ENCODE assay signal across 15 cellular contexts in genomic region chr1:194629011-194629410, GRCh38.
DNase-seq lines count a peak whose midpoint lies in the region; FAIRE-seq and TF ChIP-seq lines count a peak whose summit lies in the region.
"Had no signal": no experiment of that assay in that cellular context is flagged by ENCODE, and none has a peak within 500 bp of the region (broad histone marks: within the 10 kb centered on the region; RNA-seq: fewer than 3 reads in every experiment).

No MANE protein-coding gene starts in this region.

- no peak for TF ChIP-seq EP300 in H1 (IDR thresholded peaks at IDR 0.05; ENCODE audit: borderline replicate concordance in 1 of 2, low read depth in 2 of 2, low read length in 2 of 2)

- H2BK5ac ChIP-seq in H1 (ENCODE audit: low read depth, low read length), result no peak overlapping the region

- no peak overlapping the region for H3K4me3 Mint-ChIP-seq in neural progenitor cell
- H3K4me3 Mint-ChIP-seq: CD14-positive monocyte; CD8-positive, alpha-beta T cell; GM23338; H9 had no signal

- no peaks in the 10 kb centered on the region for H3F3A ChIP-seq in neural progenitor cell (ENCODE audit: low read depth)

- H2AK5ac ChIP-seq in H1 (ENCODE audit: low read depth, low read length), result no peak overlapping the region

- no peak overlapping the region for H3K4ac ChIP-seq in H1 (replicated peaks; ENCODE audit: insufficient read length, low read depth, low read length)

- no peak overlapping the region for H4K8ac ChIP-seq in H1 (ENCODE audit: extremely low read depth, insufficient read depth, low read length)

- H4K91ac ChIP-seq in H1 (replicated peaks; ENCODE audit: insufficient read length, low read length), result no peak overlapping the region

- 0 out of 4 replicates have a peak, but pooled peaks cover 0 to 2% of the 10 kb centered on the region in 2 experiments for H3K9me3 ChIP-seq in H1 (ENCODE audit: insufficient read depth in 2 of 2, low read depth in 1 of 2, low read length in 1 of 2)
- H3K9me3 ChIP-seq in neural progenitor cell (ENCODE audit: low read depth), result no peaks in the 10 kb centered on the region

- H3K4me3 ChIP-seq in H1 (ENCODE audit: extremely low read depth in 1 of 4, insufficient read depth in 2 of 4, low read depth in 3 of 4, low read length in 4 of 4) (no peak overlapping the region), neural progenitor cell (no peak overlapping the region)
- H3K4me3 ChIP-seq: GM23338 had no signal

- H4K5ac ChIP-seq in H1 (ENCODE audit: insufficient read length, low read depth, low read length), result no peak overlapping the region

- H3K79me2 ChIP-seq in H1 (ENCODE audit: control insufficient read depth in 1 of 2, insufficient read depth in 2 of 2, low read length in 2 of 2) (no peaks in the 10 kb centered on the region), neural progenitor cell (ENCODE audit: low read depth) (no peaks in the 10 kb centered on the region)

- peaks cover 8% of the 10 kb centered on the region for H3K9me3 Mint-ChIP-seq in neural progenitor cell
- H3K9me3 Mint-ChIP-seq: H9 had no signal

- H3K4me2 ChIP-seq in H1 (ENCODE audit: insufficient read depth in 1 of 2, low read depth in 2 of 2, low read length in 2 of 2) (no peak overlapping the region), neural progenitor cell (no peak overlapping the region)
- H3K4me2 ChIP-seq: GM23338 had no signal

- H3K18ac ChIP-seq in H1 (ENCODE audit: extremely low read depth, low read length), result no peak overlapping the region

- no peaks in the 10 kb centered on the region for H3K36me3 Mint-ChIP-seq in neural progenitor cell
- H3K36me3 Mint-ChIP-seq: CD14-positive monocyte; CD8-positive, alpha-beta T cell had no signal

- H3K27ac ChIP-seq in H1 (ENCODE audit: low read depth, low read length) (no peak overlapping the region), neural progenitor cell (no peak overlapping the region)

- H3K9ac ChIP-seq in H1 (replicated peaks in 1 of 4; ENCODE audit: extremely low read depth in 1 of 4, low read depth in 3 of 4, low read length in 3 of 4) (no peak overlapping the region), neural progenitor cell (no peak overlapping the region)

- no peaks in the 10 kb centered on the region for H3K23me2 ChIP-seq in H1 (ENCODE audit: low read depth, low read length)

- no peaks in the 10 kb centered on the region for H3K4me1 ChIP-seq in H1 (replicated peaks in 1 of 4; ENCODE audit: control insufficient read depth in 3 of 4, insufficient read depth in 4 of 4, low read length in 3 of 4)
- H3K4me1 ChIP-seq in neural progenitor cell, result no peaks in the 10 kb centered on the region

- no peak for FAIRE-seq in H1 (lab: Jason Lieb, UNC)
- FAIRE-seq: D721Med had no signal

- H2BK120ac ChIP-seq in H1 (replicated peaks; ENCODE audit: low read depth, low read length), result no peak overlapping the region

- POLR2A ChIA-PET in H1 (lab: Charles Lee; ENCODE audit: partially characterized antibody), result no interaction called here

- no peak for TF ChIP-seq RAD21 in H1 (IDR thresholded peaks at IDR 0.05 in 1 of 2, conservative IDR thresholded peaks at IDR 0.05 in 1 of 2; ENCODE audit: low read depth in 2 of 2, low read length in 2 of 2)

- no peaks in the 10 kb centered on the region for H3K27me3 ChIP-seq in H1 (replicated peaks in 1 of 4; ENCODE audit: control insufficient read depth in 3 of 4, extremely low read depth in 1 of 4, insufficient read depth in 3 of 4, low read length in 3 of 4)
- H3K27me3 ChIP-seq in neural progenitor cell, result no peaks in the 10 kb centered on the region

- no peak overlapping the region for H3K56ac ChIP-seq in H1 (replicated peaks; ENCODE audit: insufficient read length, low read depth, low read length)

- H3K23ac ChIP-seq in H1 (ENCODE audit: insufficient read length), result no peak overlapping the region

- no peak overlapping the region for H2BK15ac ChIP-seq in H1 (ENCODE audit: low read length)

- H3K36me3 ChIP-seq in H1 (ENCODE audit: control insufficient read depth in 2 of 4, insufficient read depth in 4 of 4, low read length in 3 of 4), result no peaks in the 10 kb centered on the region
- no peaks in the 10 kb centered on the region for H3K36me3 ChIP-seq in neural progenitor cell

- H3K27ac Mint-ChIP-seq in neural progenitor cell, result no peak overlapping the region
- H3K27ac Mint-ChIP-seq: CD14-positive monocyte; CD8-positive, alpha-beta T cell; GM23338; H9 had no signal

- H2BK20ac ChIP-seq in H1 (ENCODE audit: low read length), result no peak overlapping the region

- H2AFZ ChIP-seq in H1 (ENCODE audit: low read length), result no peak overlapping the region
- H2AFZ ChIP-seq in neural progenitor cell (replicated peaks), result no peak overlapping the region
- H2AFZ ChIP-seq: GM23338 had no signal

- CTCF ChIA-PET in H1 (lab: Charles Lee; ENCODE audit: partially characterized antibody), result no interaction called here

- TF ChIP-seq CTCF in H1 (IDR thresholded peaks at IDR 0.05; ENCODE audit: control extremely low read depth in 1 of 3, insufficient read depth in 1 of 3, low read depth in 1 of 3, low read length in 3 of 3), result no peak
- no peak for TF ChIP-seq CTCF in neural progenitor cell (IDR thresholded peaks at IDR 0.05)

- H3K14ac ChIP-seq in H1 (ENCODE audit: insufficient read length), result no peak overlapping the region

- DNase-seq in EL (peak; percentile 37), amniotic epithelial cell (ENCODE audit: low read depth) (peak; percentile 20), H1 (ENCODE audit: low read depth in 1 of 2, low spot score in 2 of 2) (no peak), GDM1 (lab: John Stamatoyannopoulos, UW) (no peak), neural progenitor cell (ENCODE audit: low spot score) (no peak)
- DNase-seq in activated CD4-positive, alpha-beta T cell treated with anti-CD3 and anti-CD28 coated beads, Interleukin-2, amount 50 U/mL, for 4 hours, result no peak
- DNase-seq: CD8-positive, alpha-beta T cell; COR-L47; DMS153; DMS79 treated with DMSO at 0.1 percent for 48 hours; H9; IMR-90 had no signal

- 97% methylated on average over 2 of the region's 2 CpGs; no CpG with 5 or more reads in 1 of the 2 experiments for WGBS in H1 (ENCODE audit: extremely low coverage in 1 of 2, insufficient coverage in 1 of 2, insufficient read length in 1 of 2, insufficient replicate concordance in 2 of 2, low coverage in 1 of 2, low lambda C conversion rate in 2 of 2, missing lambda C conversion rate in 1 of 2), 2 experiments

- no peak overlapping the region for H2BK12ac ChIP-seq in H1 (ENCODE audit: low read depth, low read length)

- no peak for TF ChIP-seq POLR2A in H1 (IDR thresholded peaks at IDR 0.05; ENCODE audit: control extremely low read depth in 1 of 2, low read depth in 2 of 2, low read length in 2 of 2)

- H3K27me3 Mint-ChIP-seq in neural progenitor cell (ENCODE audit: insufficient read depth, low read depth), result no peaks in the 10 kb centered on the region

- no peaks in the 10 kb centered on the region for H3K4me1 Mint-ChIP-seq in neural progenitor cell
- H3K4me1 Mint-ChIP-seq: CD14-positive monocyte, GM23338, H9 had no signal

- H4K20me1 ChIP-seq in H1 (replicated peaks in 1 of 2; ENCODE audit: control insufficient read depth in 1 of 2, insufficient read depth in 2 of 2, low read length in 2 of 2), result no peaks in the 10 kb centered on the region
- no peaks in the 10 kb centered on the region for H4K20me1 ChIP-seq in neural progenitor cell (ENCODE audit: low read depth)

- no peaks in the 10 kb centered on the region for H3K79me1 ChIP-seq in H1 (ENCODE audit: low read depth, low read length)

TF ChIP-seq in H1, 55 proteins besides CTCF, POLR2A, EP300 and RAD21:
- TF ChIP-seq E2F6 (IDR thresholded peaks at IDR 0.05) (peak; percentile 41; the same call in 1 of the 2 replicates), CEBPB (IDR thresholded peaks at IDR 0.05; ENCODE audit: low read depth, low read length) (no peak), FOSL1 (IDR thresholded peaks at IDR 0.05; ENCODE audit: insufficient read depth, low read depth, low read length) (no peak), CBX5 (IDR thresholded peaks at IDR 0.05; ENCODE audit: low read depth, low read length) (no peak), HDAC2 (IDR thresholded peaks at IDR 0.05; ENCODE audit: borderline replicate concordance in 1 of 2, low read depth in 2 of 2, low read length in 2 of 2) (no peak), RBBP5 (IDR thresholded peaks at IDR 0.05; ENCODE audit: borderline replicate concordance, low read depth, low read length) (no peak), KDM5A (IDR thresholded peaks at IDR 0.05; ENCODE audit: low read length) (no peak), NRF1 (IDR thresholded peaks at IDR 0.05; ENCODE audit: low read depth, low read length) (no peak)

Comparison
In these comparisons a context has a peak if more than half of its experiments do, and no peak if none do; other contexts are left out.
1. DNase-seq: peak in EL (single experiment) and amniotic epithelial cell (single experiment); none in H1 (0 of 2), GDM1 (single experiment), activated CD4-positive, alpha-beta T cell treated with anti-CD3 and anti-CD28 coated beads, Interleukin-2, amount 50 U/mL, for 4 hours (0 of 2) and neural progenitor cell (single experiment).